In the genomic region with DNA sequence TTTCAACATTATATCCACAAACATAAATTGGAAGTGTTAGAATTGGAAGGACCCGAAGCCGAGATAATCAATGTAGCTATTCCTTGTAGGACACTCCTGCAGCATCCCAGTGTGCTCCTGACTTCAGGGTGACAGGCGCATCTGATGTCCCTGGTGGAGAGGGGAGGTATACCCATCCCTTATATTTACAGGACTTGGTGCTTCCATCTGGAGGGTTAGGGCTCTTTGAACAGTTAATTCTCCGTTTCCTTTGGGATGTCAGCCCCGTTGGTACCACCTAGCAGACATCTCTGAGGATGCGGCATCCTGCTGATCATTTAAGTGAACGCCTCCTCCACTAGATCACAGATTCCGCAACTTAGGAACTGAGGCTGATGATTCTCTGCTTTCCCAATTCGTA, we compare ENCODE assay signal across 1 cellular context.
TF ChIP-seq lines count a peak whose summit lies in the region.

No MANE protein-coding gene starts in this region.

TF ChIP-seq in GM23338, 12 proteins besides CTCF, POLR2A, EP300 and RAD21 (continued from another document):
- TF ChIP-seq, protein P1, sequence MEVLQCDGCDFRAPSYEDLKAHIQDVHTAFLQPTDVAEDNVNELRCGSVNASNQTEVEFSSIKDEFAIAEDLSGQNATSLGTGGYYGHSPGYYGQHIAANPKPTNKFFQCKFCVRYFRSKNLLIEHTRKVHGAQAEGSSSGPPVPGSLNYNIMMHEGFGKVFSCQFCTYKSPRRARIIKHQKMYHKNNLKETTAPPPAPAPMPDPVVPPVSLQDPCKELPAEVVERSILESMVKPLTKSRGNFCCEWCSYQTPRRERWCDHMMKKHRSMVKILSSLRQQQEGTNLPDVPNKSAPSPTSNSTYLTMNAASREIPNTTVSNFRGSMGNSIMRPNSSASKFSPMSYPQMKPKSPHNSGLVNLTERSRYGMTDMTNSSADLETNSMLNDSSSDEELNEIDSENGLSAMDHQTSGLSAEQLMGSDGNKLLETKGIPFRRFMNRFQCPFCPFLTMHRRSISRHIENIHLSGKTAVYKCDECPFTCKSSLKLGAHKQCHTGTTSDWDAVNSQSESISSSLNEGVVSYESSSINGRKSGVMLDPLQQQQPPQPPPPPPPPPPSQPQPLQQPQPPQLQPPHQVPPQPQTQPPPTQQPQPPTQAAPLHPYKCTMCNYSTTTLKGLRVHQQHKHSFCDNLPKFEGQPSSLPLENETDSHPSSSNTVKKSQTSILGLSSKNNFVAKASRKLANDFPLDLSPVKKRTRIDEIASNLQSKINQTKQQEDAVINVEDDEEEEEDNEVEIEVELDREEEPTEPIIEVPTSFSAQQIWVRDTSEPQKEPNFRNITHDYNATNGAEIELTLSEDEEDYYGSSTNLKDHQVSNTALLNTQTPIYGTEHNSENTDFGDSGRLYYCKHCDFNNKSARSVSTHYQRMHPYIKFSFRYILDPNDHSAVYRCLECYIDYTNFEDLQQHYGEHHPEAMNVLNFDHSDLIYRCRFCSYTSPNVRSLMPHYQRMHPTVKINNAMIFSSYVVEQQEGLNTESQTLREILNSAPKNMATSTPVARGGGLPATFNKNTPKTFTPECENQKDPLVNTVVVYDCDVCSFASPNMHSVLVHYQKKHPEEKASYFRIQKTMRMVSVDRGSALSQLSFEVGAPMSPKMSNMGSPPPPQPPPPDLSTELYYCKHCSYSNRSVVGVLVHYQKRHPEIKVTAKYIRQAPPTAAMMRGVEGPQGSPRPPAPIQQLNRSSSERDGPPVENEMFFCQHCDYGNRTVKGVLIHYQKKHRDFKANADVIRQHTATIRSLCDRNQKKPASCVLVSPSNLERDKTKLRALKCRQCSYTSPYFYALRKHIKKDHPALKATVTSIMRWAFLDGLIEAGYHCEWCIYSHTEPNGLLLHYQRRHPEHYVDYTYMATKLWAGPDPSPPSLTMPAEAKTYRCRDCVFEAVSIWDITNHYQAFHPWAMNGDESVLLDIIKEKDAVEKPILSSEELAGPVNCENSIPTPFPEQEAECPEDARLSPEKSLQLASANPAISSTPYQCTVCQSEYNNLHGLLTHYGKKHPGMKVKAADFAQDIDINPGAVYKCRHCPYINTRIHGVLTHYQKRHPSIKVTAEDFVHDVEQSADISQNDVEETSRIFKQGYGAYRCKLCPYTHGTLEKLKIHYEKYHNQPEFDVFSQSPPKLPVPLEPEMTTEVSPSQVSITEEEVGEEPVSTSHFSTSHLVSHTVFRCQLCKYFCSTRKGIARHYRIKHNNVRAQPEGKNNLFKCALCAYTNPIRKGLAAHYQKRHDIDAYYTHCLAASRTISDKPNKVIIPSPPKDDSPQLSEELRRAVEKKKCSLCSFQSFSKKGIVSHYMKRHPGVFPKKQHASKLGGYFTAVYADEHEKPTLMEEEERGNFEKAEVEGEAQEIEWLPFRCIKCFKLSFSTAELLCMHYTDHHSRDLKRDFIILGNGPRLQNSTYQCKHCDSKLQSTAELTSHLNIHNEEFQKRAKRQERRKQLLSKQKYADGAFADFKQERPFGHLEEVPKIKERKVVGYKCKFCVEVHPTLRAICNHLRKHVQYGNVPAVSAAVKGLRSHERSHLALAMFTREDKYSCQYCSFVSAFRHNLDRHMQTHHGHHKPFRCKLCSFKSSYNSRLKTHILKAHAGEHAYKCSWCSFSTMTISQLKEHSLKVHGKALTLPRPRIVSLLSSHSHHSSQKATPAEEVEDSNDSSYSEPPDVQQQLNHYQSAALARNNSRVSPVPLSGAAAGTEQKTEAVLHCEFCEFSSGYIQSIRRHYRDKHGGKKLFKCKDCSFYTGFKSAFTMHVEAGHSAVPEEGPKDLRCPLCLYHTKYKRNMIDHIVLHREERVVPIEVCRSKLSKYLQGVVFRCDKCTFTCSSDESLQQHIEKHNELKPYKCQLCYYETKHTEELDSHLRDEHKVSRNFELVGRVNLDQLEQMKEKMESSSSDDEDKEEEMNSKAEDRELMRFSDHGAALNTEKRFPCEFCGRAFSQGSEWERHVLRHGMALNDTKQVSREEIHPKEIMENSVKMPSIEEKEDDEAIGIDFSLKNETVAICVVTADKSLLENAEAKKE (CRISPR knock-in tag; IDR thresholded peaks at IDR 0.05) = no peak
- TF ChIP-seq EZH2 (IDR thresholded peaks at IDR 0.05; ENCODE audit: low read depth, unreplicated experiment) = no peak
- TF ChIP-seq STAT1 (IDR thresholded peaks at IDR 0.05; ENCODE audit: unreplicated experiment) = no peak
- no peak for TF ChIP-seq NANOG (IDR thresholded peaks at IDR 0.05; ENCODE audit: borderline replicate concordance)
- TF ChIP-seq POLR2AphosphoS5 (IDR thresholded peaks at IDR 0.05; ENCODE audit: low read depth) = no peak
- TF ChIP-seq CREB1 (CRISPR knock-in tag; IDR thresholded peaks at IDR 0.05; ENCODE audit: low read depth) = no peak
- TF ChIP-seq EZH2phosphoT487 (IDR thresholded peaks at IDR 0.05; ENCODE audit: unreplicated experiment) = no peak
TF ChIP-seq in GM23338: peak in this region for 0.
